8 cellular contexts compared by ENCODE assay signal in genomic region chr18:12991839-12992216, GRCh38. TPM values are rescaled to one million over a fixed set of nuclear protein-coding genes. Genes with fewer than 3 reads are reported as not detected.
DNase-seq lines count a peak whose midpoint lies in the region.

No MANE protein-coding gene starts in this region.

- peak overlapping the region; percentile 91 for H3K27ac Mint-ChIP-seq in T-helper 2 cell treated with Interferon-gamma antibody and Interleukin-4, amounts not matched to agents 5 μg/mL and 100 μg/mL, for 36 hours
- peak overlapping the region; percentile 94 for H3K27ac Mint-ChIP-seq in activated T-helper 1 cell treated with anti-CD3 and anti-CD28 coated beads, Interleukin-12 subunit alpha, Interleukin-12 subunit beta, Interleukin-2, Interleukin-4 antibody, amounts not matched to agents 30 ng/mL and 10 ng/mL and 1 ng/mL, durations not matched to agents 14 hours and 24 hours and 36 hours

- no peaks in the 10 kb centered on the region for H3K27me3 Mint-ChIP-seq in T-helper 2 cell treated with Interferon-gamma antibody and Interleukin-4, amounts not matched to agents 5 μg/mL and 100 μg/mL, for 36 hours (ENCODE audit: low read depth)
- H3K27me3 Mint-ChIP-seq in activated T-helper 1 cell treated with anti-CD3 and anti-CD28 coated beads, Interleukin-12 subunit alpha, Interleukin-12 subunit beta, Interleukin-2, Interleukin-4 antibody, amounts not matched to agents 30 ng/mL and 10 ng/mL and 1 ng/mL, durations not matched to agents 14 hours and 24 hours and 36 hours (ENCODE audit: insufficient read depth): peaks cover 1% of the 10 kb centered on the region

- intact Hi-C loops in activated T-helper 1 cell treated with anti-CD3 and anti-CD28 coated beads, Interleukin-12 subunit alpha, Interleukin-12 subunit beta, Interleukin-2, Interleukin-4 antibody, amounts not matched to agents 30 ng/mL and 10 ng/mL and 1 ng/mL, durations not matched to agents 14 hours and 24 hours and 36 hours (cut with micrococcal nuclease): loop anchor here (1.0 to 10.0 kb wide), 14 partner anchors 8 to 1083 kb away; partner anchors contain the start of genes AFG3L2, CEP76, FAM210A and IMPA2

- peak overlapping the region; percentile 94 for H3K4me3 ChIP-seq in iPS-20b (ENCODE audit: low read length)
- H3K4me3 ChIP-seq in subcutaneous abdominal adipose tissue (ENCODE audit: low read depth in 1 of 5, low read length in 5 of 5): peak overlapping the region; percentile 85 to 96 (median 92)

- no peak for DNase-seq in T-helper 2 cell treated with Interferon-gamma antibody and Interleukin-4, amounts not matched to agents 5 μg/mL and 100 μg/mL, for 36 hours (ENCODE audit: low spot score)
- DNase-seq in T-helper 2 cell: no peak
- no peak for DNase-seq in activated T-helper 1 cell treated with anti-CD3 and anti-CD28 coated beads, Interleukin-12 subunit alpha, Interleukin-12 subunit beta, Interleukin-2, Interleukin-4 antibody, amounts not matched to agents 30 ng/mL and 10 ng/mL and 1 ng/mL, durations not matched to agents 14 hours and 24 hours and 36 hours (ENCODE audit: low spot score)
- no peak for DNase-seq in SHP77 (lab: John Stamatoyannopoulos, UW)
- DNase-seq in central memory CD4-positive, alpha-beta T cell: no peak
- DNase-seq in NCI-H345 treated with DMSO at 0.1 percent for 48 hours (lab: John Stamatoyannopoulos, UW; ENCODE audit: unreplicated experiment): no peak

- H3K4me1 ChIP-seq in iPS-20b (ENCODE audit: insufficient read depth, low read length) (peaks cover 22% of the 10 kb centered on the region), subcutaneous abdominal adipose tissue (ENCODE audit: control insufficient read depth in 5 of 5, insufficient read depth in 5 of 5, low read length in 5 of 5) (peaks cover 0 to 25% (median 22%) of the 10 kb centered on the region in 5 donors)

- peak overlapping the region; percentile 59 for H3K27ac ChIP-seq in iPS-20b (ENCODE audit: low read length)
- H3K27ac ChIP-seq in subcutaneous abdominal adipose tissue (ENCODE audit: low read depth, low read length): peak overlapping the region; percentile 91

- peak overlapping the region; percentile 98 for H3K4me3 Mint-ChIP-seq in T-helper 2 cell treated with Interferon-gamma antibody and Interleukin-4, amounts not matched to agents 5 μg/mL and 100 μg/mL, for 36 hours
- H3K4me3 Mint-ChIP-seq in activated T-helper 1 cell treated with anti-CD3 and anti-CD28 coated beads, Interleukin-12 subunit alpha, Interleukin-12 subunit beta, Interleukin-2, Interleukin-4 antibody, amounts not matched to agents 30 ng/mL and 10 ng/mL and 1 ng/mL, durations not matched to agents 14 hours and 24 hours and 36 hours: peak overlapping the region; percentile 93

- H3K36me3 Mint-ChIP-seq in T-helper 2 cell treated with Interferon-gamma antibody and Interleukin-4, amounts not matched to agents 5 μg/mL and 100 μg/mL, for 36 hours (ENCODE audit: low read depth): peaks cover 12% of the 10 kb centered on the region
- peaks cover 8% of the 10 kb centered on the region for H3K36me3 Mint-ChIP-seq in activated T-helper 1 cell treated with anti-CD3 and anti-CD28 coated beads, Interleukin-12 subunit alpha, Interleukin-12 subunit beta, Interleukin-2, Interleukin-4 antibody, amounts not matched to agents 30 ng/mL and 10 ng/mL and 1 ng/mL, durations not matched to agents 14 hours and 24 hours and 36 hours (ENCODE audit: low read depth)

- peaks cover 26% of the 10 kb centered on the region for H3K4me1 Mint-ChIP-seq in T-helper 2 cell treated with Interferon-gamma antibody and Interleukin-4, amounts not matched to agents 5 μg/mL and 100 μg/mL, for 36 hours (ENCODE audit: low read depth)
- H3K4me1 Mint-ChIP-seq in activated T-helper 1 cell treated with anti-CD3 and anti-CD28 coated beads, Interleukin-12 subunit alpha, Interleukin-12 subunit beta, Interleukin-2, Interleukin-4 antibody, amounts not matched to agents 30 ng/mL and 10 ng/mL and 1 ng/mL, durations not matched to agents 14 hours and 24 hours and 36 hours (ENCODE audit: low read depth): peaks cover 24% of the 10 kb centered on the region

- H3K9me3 ChIP-seq in iPS-20b (ENCODE audit: insufficient read depth, low read depth, low read length) (no peaks in the 10 kb centered on the region), subcutaneous abdominal adipose tissue (ENCODE audit: control insufficient read depth in 5 of 5, low read length in 5 of 5) (no peaks in the 10 kb centered on the region)

- H3K36me3 ChIP-seq in iPS-20b (ENCODE audit: insufficient read depth, low read depth, low read length): peaks cover 4% of the 10 kb centered on the region
- peaks cover 0 to 4% (median 0%) of the 10 kb centered on the region in 5 donors for H3K36me3 ChIP-seq in subcutaneous abdominal adipose tissue (ENCODE audit: control insufficient read depth in 5 of 5, insufficient read depth in 5 of 5, low read length in 5 of 5)

- H3K9me3 Mint-ChIP-seq in T-helper 2 cell treated with Interferon-gamma antibody and Interleukin-4, amounts not matched to agents 5 μg/mL and 100 μg/mL, for 36 hours: no peaks in the 10 kb centered on the region
- no peaks in the 10 kb centered on the region for H3K9me3 Mint-ChIP-seq in activated T-helper 1 cell treated with anti-CD3 and anti-CD28 coated beads, Interleukin-12 subunit alpha, Interleukin-12 subunit beta, Interleukin-2, Interleukin-4 antibody, amounts not matched to agents 30 ng/mL and 10 ng/mL and 1 ng/mL, durations not matched to agents 14 hours and 24 hours and 36 hours

- H3K9ac ChIP-seq in iPS-20b (ENCODE audit: low read depth, low read length) (peak overlapping the region; percentile 95), subcutaneous abdominal adipose tissue (ENCODE audit: low read length in 5 of 5) (peak overlapping the region; percentile 70 to 87 (median 83))

- H3K27me3 ChIP-seq in iPS-20b (ENCODE audit: insufficient read depth, low read length): no peaks in the 10 kb centered on the region
- no peaks in the 10 kb centered on the region for H3K27me3 ChIP-seq in subcutaneous abdominal adipose tissue (ENCODE audit: control insufficient read depth in 5 of 5, insufficient read depth in 4 of 5, low read length in 5 of 5)

RNA-seq across cellular contexts. Expression of gene CEP192, which starts 0.7 kb away (rescaled TPM):
- total RNA-seq in activated T-helper 1 cell treated with anti-CD3 and anti-CD28 coated beads, Interleukin-12 subunit alpha, Interleukin-12 subunit beta, Interleukin-2, Interleukin-4 antibody, amounts not matched to agents 30 ng/mL and 10 ng/mL and 1 ng/mL, durations not matched to agents 14 hours and 24 hours and 36 hours: 31.2 and 32.0 TPM in 2 replicates

RNA-seq across cellular contexts. Expression of gene SEH1L, which starts 44.0 kb away (rescaled TPM):
- 121 and 124 TPM in 2 replicates for total RNA-seq in activated T-helper 1 cell treated with anti-CD3 and anti-CD28 coated beads, Interleukin-12 subunit alpha, Interleukin-12 subunit beta, Interleukin-2, Interleukin-4 antibody, amounts not matched to agents 30 ng/mL and 10 ng/mL and 1 ng/mL, durations not matched to agents 14 hours and 24 hours and 36 hours
